Comparison of ENCODE assay signal across 11 cellular contexts in genomic region chr15:78216276-78217229, GRCh38. TPM values are rescaled to one million over a fixed set of nuclear protein-coding genes. Genes with fewer than 3 reads are reported as not detected.
DNase-seq lines count a peak whose midpoint lies in the region; ATAC-seq, FAIRE-seq and TF ChIP-seq lines count a peak whose summit lies in the region.
"Had no signal": no experiment of that assay in that cellular context is flagged by ENCODE, and none has a peak within 500 bp of the region (broad histone marks: within the 10 kb centered on the region; RNA-seq: fewer than 3 reads in every experiment).

No MANE protein-coding gene starts in this region.

- CTCF ChIA-PET in HCT116 (lab: Charles Lee): interaction anchor here (1.0 kb wide), 1 partner anchor 21 kb away, joined by 3 read pairs; no protein-coding TSS in a partner anchor

- no peaks in the 10 kb centered on the region for H3K27me3 ChIP-seq in HCT116 (ENCODE audit: insufficient read depth, low read length)
- peaks cover 2% of the 10 kb centered on the region for H3K27me3 ChIP-seq in astrocyte (ENCODE audit: insufficient read depth, low read length)
- peaks cover 0 to 8% (median 0%) of the 10 kb centered on the region in 3 donors for H3K27me3 ChIP-seq in stomach

- H3K36me3 Mint-ChIP-seq in astrocyte (ENCODE audit: low read depth, unreplicated experiment): peaks cover 3% of the 10 kb centered on the region

- no peaks in the 10 kb centered on the region for H3K9me3 Mint-ChIP-seq in astrocyte (ENCODE audit: unreplicated experiment)

- H3K4me3 ChIP-seq in HCT116 (replicated peaks in 1 of 2; ENCODE audit: low read depth in 1 of 2, low read length in 2 of 2) (no peak overlapping the region), astrocyte (ENCODE audit: insufficient read depth, low read depth, low read length) (no peak overlapping the region), stomach (no peak overlapping the region)

- H3K27ac Mint-ChIP-seq in astrocyte (ENCODE audit: unreplicated experiment): no peak overlapping the region

- H3K36me3 ChIP-seq in HCT116 (ENCODE audit: control insufficient read depth in 1 of 2, insufficient read depth in 2 of 2, low read length in 2 of 2) (no peaks in the 10 kb centered on the region), astrocyte (ENCODE audit: insufficient read depth, low read length) (no peaks in the 10 kb centered on the region), stomach (no peaks in the 10 kb centered on the region)

- peaks cover 10% of the 10 kb centered on the region for H3K4me1 Mint-ChIP-seq in astrocyte (ENCODE audit: low read depth, unreplicated experiment)

- ATAC-seq in HCT116 (no peak), left cardiac atrium (peak; percentile 87 to 90), HG02759 (IDR thresholded peaks at IDR 0.05; ENCODE audit: unreplicated experiment) (no peak), HG03159 (IDR thresholded peaks at IDR 0.05; ENCODE audit: unreplicated experiment) (no peak)

- WGBS in stomach, 5 donors: 65 to 74% (median 70%) methylated on average over 8 of the region's 8 CpGs

- H3K9me2 ChIP-seq in HCT116 (ENCODE audit: insufficient read depth): no peaks in the 10 kb centered on the region

- no peak for TF ChIP-seq RAD21 in HCT116 (IDR thresholded peaks at IDR 0.05; ENCODE audit: low read depth)

- no peak for TF ChIP-seq POLR2A in HCT116 (IDR thresholded peaks at IDR 0.05; ENCODE audit: borderline replicate concordance, extremely low read depth, insufficient read depth, insufficient read length)
- no peak for TF ChIP-seq POLR2A in stomach (IDR thresholded peaks at IDR 0.05)

- RAD21 ChIA-PET in HCT116 (lab: Charles Lee; ENCODE audit: low non-redundant PET in 1 of 2, low total read pairs in 2 of 2, uncharacterized antibody in 2 of 2, unreplicated experiment in 2 of 2): no interaction called here

- peak overlapping the region; percentile 40 for H3K4me3 Mint-ChIP-seq in astrocyte (ENCODE audit: unreplicated experiment)

- TF ChIP-seq EP300 in stomach (IDR thresholded peaks at IDR 0.05): no peak

- TF ChIP-seq CTCF in HCT116 (IDR thresholded peaks at IDR 0.05 in 2 of 3, conservative IDR thresholded peaks at IDR 0.05 in 1 of 3; ENCODE audit: borderline replicate concordance in 1 of 3, insufficient read depth in 1 of 3, low read depth in 2 of 3, low read length in 2 of 3) (no peak), astrocyte (IDR thresholded peaks at IDR 0.05; ENCODE audit: insufficient read depth, low read depth, low read length) (no peak), stomach (IDR thresholded peaks at IDR 0.05) (no peak)

- H3K27me3 Mint-ChIP-seq in astrocyte (ENCODE audit: low read depth, unreplicated experiment): peaks cover 4% of the 10 kb centered on the region

- H3K79me2 ChIP-seq in HCT116 (ENCODE audit: insufficient read depth, low read length) (no peaks in the 10 kb centered on the region), astrocyte (ENCODE audit: insufficient read depth, low read length) (no peaks in the 10 kb centered on the region)

- DNase-seq in HCT116 (ENCODE audit: low read depth, low spot score) (no peak), astrocyte (ENCODE audit: low read depth) (no peak), left cardiac atrium (peak; percentile 79), stomach (peak; percentile 95), KBM-7 (no peak)
- DNase-seq in activated T-cell treated with anti-CD3 and anti-CD28 coated beads, Interleukin-2, amount 50 U/mL, for 1 hour: no peak
- DNase-seq: amniotic stem cell, GF-D8, NCI-H2081 treated with DMSO at 0.1 percent for 48 hours had no signal

- POLR2A ChIA-PET in HCT116 (lab: Charles Lee): no interaction called here

- BruUV-seq in HCT116 (replicated peaks; lab: Mats Ljungman, UMichigan): no TSS peak

- intact Hi-C loops in HCT116 (cut with micrococcal nuclease) (no loop called here), left cardiac atrium (cut with DNase I) (no loop called here), stomach (cut with DNase I; ENCODE audit: low total_unique reads) (no loop called here)

- no peak overlapping the region for H3K27ac ChIP-seq in HCT116 (ENCODE audit: low read depth, low read length)
- H3K27ac ChIP-seq in astrocyte (ENCODE audit: low read depth, low read length): no peak overlapping the region
- peak overlapping the region in 4 of 5 donors; percentile 25 to 70 (median 52) for H3K27ac ChIP-seq in stomach

- H4K20me1 ChIP-seq in HCT116 (ENCODE audit: insufficient read depth) (no peaks in the 10 kb centered on the region), astrocyte (ENCODE audit: insufficient read depth, low read length) (no peaks in the 10 kb centered on the region)

- H3K4me2 ChIP-seq in HCT116 (ENCODE audit: low read length) (peak overlapping the region; percentile 29; the same call in 1 of the 2 replicates), astrocyte (ENCODE audit: low read length) (no peak overlapping the region)

- no peak overlapping the region for H3K9ac ChIP-seq in HCT116 (ENCODE audit: low read length)
- H3K9ac ChIP-seq in astrocyte (ENCODE audit: low read length): no peak overlapping the region

- H3K9me3 ChIP-seq in HCT116 (ENCODE audit: control insufficient read depth in 1 of 2, insufficient read depth in 1 of 2, low read depth in 1 of 2, low read length in 2 of 2) (no peaks in the 10 kb centered on the region), astrocyte (ENCODE audit: insufficient read depth, low read depth, low read length) (no peaks in the 10 kb centered on the region), stomach (no peaks in the 10 kb centered on the region)

- peaks cover 32 to 62% of the 10 kb centered on the region in 2 experiments for H3K4me1 ChIP-seq in HCT116 (ENCODE audit: control insufficient read depth in 1 of 2, insufficient read depth in 2 of 2, low read length in 2 of 2)
- H3K4me1 ChIP-seq in astrocyte (ENCODE audit: insufficient read depth, low read length): peaks cover 13% of the 10 kb centered on the region
- H3K4me1 ChIP-seq in stomach: peaks cover 14 to 46% (median 30%) of the 10 kb centered on the region in 4 donors

- FAIRE-seq in astrocyte (lab: Jason Lieb, UNC): no peak

- in situ Hi-C loops in KBM-7 (cut with MboI; ENCODE audit: low pct_unique_long_range_greater_than_20kb, low sequenced_read_pairs): no loop called here

- H2AFZ ChIP-seq in HCT116 (ENCODE audit: low read depth, low read length, poor library complexity, severe bottlenecking) (no peak overlapping the region), astrocyte (ENCODE audit: low read depth, low read length) (no peak overlapping the region)

TF ChIP-seq in HCT116, 20 proteins besides CTCF, POLR2A, EP300 and RAD21:
- TF ChIP-seq CBX3 (IDR thresholded peaks at IDR 0.05; ENCODE audit: low read depth) (no peak), SP1 (IDR thresholded peaks at IDR 0.05; ENCODE audit: low read depth) (peak; percentile 42; the same call in 1 of the 2 replicates)

RNA-seq across cellular contexts. Expression of gene ACSBG1, which starts 17.8 kb away (rescaled TPM):
- 0.71 TPM for total RNA-seq in HCT116 (2021; ENCODE audit: unreplicated experiment)
- polyA plus RNA-seq in HCT116 (2012): 0.37 and 0.70 TPM in 2 replicates
- total RNA-seq in astrocyte: not detected in 2 replicates
- under 1 TPM; 0.29 to 0.32 TPM for total RNA-seq in left cardiac atrium
- 1 to 10 TPM in 1 of 5 donors, under 1 TPM in 1, not detected in 3; under 0.01 to 1.5 TPM for total RNA-seq in stomach
- under 1 TPM; 0.12 to 0.30 (median 0.15) TPM for polyA plus RNA-seq in stomach

RNA-seq across cellular contexts. Expression of gene DNAJA4, which starts 47.8 kb away (rescaled TPM):
- total RNA-seq in HCT116 (2021; ENCODE audit: unreplicated experiment): 66.6 TPM
- 34.6 and 39.8 TPM in 2 replicates for polyA plus RNA-seq in HCT116 (2012)
- total RNA-seq in astrocyte: 0.14 TPM in 1 of 2 replicates, not detected in the other
- 100 to 1,000 TPM; 116 to 171 TPM for total RNA-seq in left cardiac atrium
- 10 to 100 TPM in 4 of 5 donors, not detected in 1; 30.3 to 53.6 (median 37.9) TPM for total RNA-seq in stomach
- polyA plus RNA-seq in stomach: 10 to 100 TPM; 11.4 to 12.9 (median 12.8) TPM

Comparison
In these comparisons a context has a peak if more than half of its experiments do, and no peak if none do; other contexts are left out.
1. ATAC-seq: peak in left cardiac atrium (2 of 2); none in HCT116 (single experiment), HG02759 (single experiment) and HG03159 (single experiment).
2. DNase-seq: peak in left cardiac atrium (single experiment) and stomach (single experiment); none in HCT116 (single experiment), astrocyte (single experiment), KBM-7 (single experiment) and activated T-cell treated with anti-CD3 and anti-CD28 coated beads, Interleukin-2, amount 50 U/mL, for 1 hour (single experiment).
3. H3K27ac ChIP-seq: peak in stomach (4 of 5); none in HCT116 (single experiment) and astrocyte (single experiment).